ENCODE assay signal across 10 cellular contexts in the genomic region with DNA sequence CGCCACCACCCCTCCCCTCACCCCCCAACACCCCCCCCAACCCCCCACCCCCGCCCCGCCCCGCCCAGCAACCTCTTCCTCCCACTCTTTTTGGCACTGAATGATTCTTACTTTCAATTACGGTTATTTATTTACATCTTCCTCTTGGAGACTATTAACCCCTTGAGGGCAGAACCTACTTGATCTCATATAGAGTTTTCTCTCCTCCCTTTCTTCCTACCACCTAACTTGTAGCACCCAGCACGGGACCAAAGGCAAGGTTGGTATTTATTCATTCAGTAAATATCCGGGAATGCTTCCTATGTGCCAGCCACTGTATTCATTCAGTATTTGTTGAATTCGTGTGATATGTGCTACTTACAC. TPM values are rescaled to one million over a fixed set of nuclear protein-coding genes. Genes with fewer than 3 reads are reported as not detected.
DNase-seq lines count a peak whose midpoint lies in the region; ATAC-seq and TF ChIP-seq lines count a peak whose summit lies in the region.
"Had no signal": no experiment of that assay in that cellular context is flagged by ENCODE, and none has a peak within 500 bp of the region (broad histone marks: within the 10 kb centered on the region; RNA-seq: fewer than 3 reads in every experiment).

No MANE protein-coding gene starts in this region.

- no peaks in the 10 kb centered on the region for H4K20me1 ChIP-seq in GM23248 (ENCODE audit: insufficient read depth)

- TF ChIP-seq POLR2A in prostate gland (IDR thresholded peaks at IDR 0.05): no peak

- H3K79me2 ChIP-seq in GM23248 (ENCODE audit: insufficient read depth): peaks cover 20% of the 10 kb centered on the region

- ATAC-seq in sciatic nerve (no peak), heart right ventricle (no peak)
- ATAC-seq: heart left ventricle had no signal

- H3K27me3 ChIP-seq in GM23248 (replicated peaks; ENCODE audit: insufficient read depth): no peaks in the 10 kb centered on the region
- H3K27me3 ChIP-seq in prostate gland (replicated peaks; ENCODE audit: insufficient read depth): no peaks in the 10 kb centered on the region
- H3K27me3 ChIP-seq in heart right ventricle: peaks cover 0 to 28% (median 0%) of the 10 kb centered on the region in 7 donors

- DNase-seq in GM23248: peak; percentile 14
- peak; percentile 54 for DNase-seq in NCI-H526 treated with DMSO at 0.1 percent for 48 hours (lab: John Stamatoyannopoulos, UW)
- DNase-seq in epithelial cell of proximal tubule (ENCODE audit: low read depth): no peak
- DNase-seq in prostate gland (ENCODE audit: low spot score): no peak
- DNase-seq in sciatic nerve (ENCODE audit: low spot score): no peak
- no peak for DNase-seq in NK-92 (lab: John Stamatoyannopoulos, UW; ENCODE audit: unreplicated experiment)
- DNase-seq in heart right ventricle: no peak
- DNase-seq: activated CD4-positive, CD25-positive, alpha-beta regulatory T cell treated with anti-CD3 and anti-CD28 coated beads, Interleukin-2, amount 50 U/mL, for 72 hours; heart left ventricle; NCI-H446 treated with DMSO at 0.1 percent for 48 hours had no signal

- H3K4me2 ChIP-seq in GM23248 (ENCODE audit: unreplicated experiment): no peak overlapping the region

- H3K9ac ChIP-seq in GM23248: no peak overlapping the region

- H2AFZ ChIP-seq in GM23248: no peak overlapping the region

- H3K4me1 ChIP-seq in GM23248 (ENCODE audit: insufficient read depth) (peaks cover 9% of the 10 kb centered on the region), prostate gland (replicated peaks) (no peaks in the 10 kb centered on the region), heart right ventricle (peaks cover 3 to 55% (median 32%) of the 10 kb centered on the region in 9 donors)

- H3K4me3 ChIP-seq in GM23248 (no peak overlapping the region), epithelial cell of proximal tubule (ENCODE audit: low read depth, low read length) (peak overlapping the region; percentile 1), prostate gland (no peak overlapping the region), heart right ventricle (no peak overlapping the region)

- TF ChIP-seq CTCF in epithelial cell of proximal tubule (conservative IDR thresholded peaks at IDR 0.05; ENCODE audit: low read depth, low read length) (no peak), prostate gland (IDR thresholded peaks at IDR 0.05) (no peak), heart right ventricle (IDR thresholded peaks at IDR 0.05) (no peak)

- H3K9me3 ChIP-seq in GM23248 (ENCODE audit: low read depth): no peaks in the 10 kb centered on the region
- no peaks in the 10 kb centered on the region for H3K9me3 ChIP-seq in prostate gland
- H3K9me3 ChIP-seq in heart right ventricle: no peaks in the 10 kb centered on the region
- H3K9me3 ChIP-seq: heart left ventricle had no signal

- no peak overlapping the region for H3K27ac ChIP-seq in GM23248
- H3K27ac ChIP-seq in prostate gland: peak overlapping the region; percentile 89 to 92
- peak overlapping the region in 1 of 10 donors; percentile 1 for H3K27ac ChIP-seq in heart right ventricle

- no peaks in the 10 kb centered on the region for H3K36me3 ChIP-seq in GM23248 (ENCODE audit: low read depth)
- H3K36me3 ChIP-seq in prostate gland: no peaks in the 10 kb centered on the region
- no peaks in the 10 kb centered on the region for H3K36me3 ChIP-seq in heart right ventricle
- H3K36me3 ChIP-seq: heart left ventricle had no signal

- intact Hi-C loops in prostate gland (cut with DNase I) (no loop called here), sciatic nerve (cut with DNase I) (no loop called here), heart right ventricle (cut with DNase I) (loop anchor here in 6 of 10 donors (2.0 to 10.0 kb wide), 10 partner anchors 73 to 223 kb away; a partner anchor contains a TSS)

- H3K9me2 ChIP-seq in GM23248 (ENCODE audit: insufficient read depth): no peaks in the 10 kb centered on the region

- H3F3A ChIP-seq in GM23248 (ENCODE audit: insufficient read depth): peaks cover 7% of the 10 kb centered on the region; the same call in 1 of the 2 replicates

- in situ Hi-C loops in GM23248 (cut with MboI): no loop called here

- 2 to 6% methylated on average over 4 to 8 of the region's 8 CpGs for WGBS in GM23248 (ENCODE audit: low coverage in 1 of 2, low lambda C conversion rate in 2 of 2, missing lambda C conversion rate in 2 of 2), 2 experiments
- 9% methylated on average over 8 of the region's 8 CpGs for WGBS in prostate gland
- 24 to 31% methylated on average over 5 to 8 of the region's 8 CpGs for WGBS in heart right ventricle, 2 donors

RNA-seq across cellular contexts. Expression of a gene that starts 1.2 kb away (rescaled TPM):
- total RNA-seq in GM23248 (2014; rRNA removed; shearing (Covaris generic)): 1.7 and 2.4 TPM in 2 replicates
- polyA plus RNA-seq in GM23248 (2016; fragmentation: Nextera tagmentation; extraction: Ambion mirVana): 1.9 TPM in 2 replicates
- total RNA-seq in epithelial cell of proximal tubule: 10.3 and 12.4 TPM in 2 replicates
- 10 to 100 TPM in 1 of 2 donors, 1 to 10 TPM in 1; 8.7 to 23.5 TPM for total RNA-seq in prostate gland
- total RNA-seq in sciatic nerve: 22.2 TPM
- 10 to 100 TPM; 12.9 to 42.2 (median 27.8) TPM for total RNA-seq in heart right ventricle
- polyA plus RNA-seq in heart right ventricle: 1 to 10 TPM; 4.2 to 6.0 TPM

Comparison
In these comparisons a context has a peak if more than half of its experiments do, and no peak if none do; other contexts are left out.
1. DNase-seq: peak in GM23248 (single experiment) and NCI-H526 treated with DMSO at 0.1 percent for 48 hours (single experiment); none in epithelial cell of proximal tubule (single experiment), prostate gland (single experiment), sciatic nerve (single experiment), NK-92 (single experiment) and heart right ventricle (0 of 2).
2. intact Hi-C loops: an anchor here in heart right ventricle (2.0 to 10.0 kb wide); none called in prostate gland and sciatic nerve.